1 cellular context compared by ENCODE assay signal in the genomic region with DNA sequence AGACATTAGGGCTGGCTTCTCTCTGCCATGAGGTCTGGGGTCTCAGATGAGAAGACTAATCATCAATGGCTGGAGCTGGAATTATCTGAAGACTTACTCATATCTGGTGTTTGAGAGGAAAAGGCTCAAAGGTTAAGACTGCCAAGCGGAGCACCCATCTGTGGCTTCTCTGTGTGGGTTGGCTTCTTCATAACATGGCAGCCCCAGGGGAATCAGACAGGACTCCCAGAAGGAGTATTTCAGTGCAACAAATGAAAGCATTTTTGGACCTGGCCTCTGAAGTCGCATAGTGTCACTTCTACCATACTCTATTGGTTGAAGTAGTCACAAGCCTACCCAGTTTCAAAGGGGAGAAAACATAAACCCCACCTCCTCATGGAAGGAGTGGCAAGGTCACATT.
TF ChIP-seq lines count a peak whose summit lies in the region.

No MANE protein-coding gene starts in this region.

TF ChIP-seq in HCT116, 20 proteins besides CTCF, POLR2A, EP300 and RAD21:
- no peak for TF ChIP-seq EZH2phosphoT487 (IDR thresholded peaks at IDR 0.05; ENCODE audit: borderline replicate concordance)
- no peak for TF ChIP-seq CBX3 (IDR thresholded peaks at IDR 0.05; ENCODE audit: low read depth)
- TF ChIP-seq YY1 (IDR thresholded peaks at IDR 0.05; ENCODE audit: extremely low read depth, insufficient replicate concordance, low read depth, low read length) = no peak
- no peak for TF ChIP-seq EZH2 (IDR thresholded peaks at IDR 0.05)
- TF ChIP-seq ELF1 (IDR thresholded peaks at IDR 0.05; ENCODE audit: borderline replicate concordance, low read depth) = no peak
- TF ChIP-seq ZFX (IDR thresholded peaks at IDR 0.05) = no peak
- TF ChIP-seq MAX (IDR thresholded peaks at IDR 0.05) = no peak
- TF ChIP-seq EGR1 (IDR thresholded peaks at IDR 0.05; ENCODE audit: low read depth) = no peak
- no peak for TF ChIP-seq JUND (IDR thresholded peaks at IDR 0.05)
- TF ChIP-seq CEBPB (IDR thresholded peaks at IDR 0.05; ENCODE audit: low read depth) = no peak
- no peak for TF ChIP-seq TCF7L2 (IDR thresholded peaks at IDR 0.05; ENCODE audit: borderline replicate concordance, extremely low read depth, insufficient read depth, insufficient read length)
- TF ChIP-seq SP1 (IDR thresholded peaks at IDR 0.05; ENCODE audit: low read depth) = no peak
